Comparison of ENCODE assay signal across 16 cellular contexts in the genomic region with DNA sequence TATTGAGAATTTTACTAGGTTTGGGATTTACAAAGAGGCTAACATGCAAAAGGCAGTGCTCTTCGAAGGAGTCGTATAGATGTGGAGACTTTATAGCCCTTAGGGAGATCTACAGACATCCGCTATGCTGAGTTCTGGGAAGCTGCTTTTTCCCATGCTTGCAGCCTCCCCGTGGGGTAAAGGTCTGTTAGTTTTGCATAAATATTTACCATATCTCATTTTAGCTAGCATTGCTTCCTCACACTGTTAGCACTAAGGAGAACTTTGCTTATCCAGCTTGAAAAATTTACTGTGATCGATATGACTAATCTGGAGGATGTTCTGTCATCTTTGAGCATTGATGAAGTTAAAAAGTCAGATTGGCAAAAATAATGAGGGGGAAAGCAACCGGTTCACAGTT. TPM values are rescaled to one million over a fixed set of nuclear protein-coding genes. Genes with fewer than 3 reads are reported as not detected.
DNase-seq lines count a peak whose midpoint lies in the region; ATAC-seq and TF ChIP-seq lines count a peak whose summit lies in the region.
"Had no signal": no experiment of that assay in that cellular context is flagged by ENCODE, and none has a peak within 500 bp of the region (broad histone marks: within the 10 kb centered on the region; RNA-seq: fewer than 3 reads in every experiment).

No MANE protein-coding gene starts in this region.

- peaks cover 2% of the 10 kb centered on the region for H3K36me3 Mint-ChIP-seq in MCF 10A (ENCODE audit: insufficient read depth, unreplicated experiment)

- CTCF ChIA-PET in MCF 10A (lab: Yijun Ruan, JAX) = no interaction called here

- no peak overlapping the region for H3K4me2 ChIP-seq in mesenchymal stem cell (ENCODE audit: low read length, poor library complexity, severe bottlenecking)

- no peak overlapping the region for H3K4me3 Mint-ChIP-seq in MCF 10A (ENCODE audit: unreplicated experiment)
- H3K4me3 Mint-ChIP-seq: CD4-positive, alpha-beta memory T cell had no signal

- no peak overlapping the region for H3K9ac ChIP-seq in mesenchymal stem cell (ENCODE audit: low read length)

- H2BK15ac ChIP-seq in mesenchymal stem cell (ENCODE audit: low read depth, poor library complexity, severe bottlenecking) = no peak overlapping the region

- H3K27me3 ChIP-seq in left ventricle myocardium inferior (ENCODE audit: low read depth) = no peaks in the 10 kb centered on the region
- H3K27me3 ChIP-seq in right atrium auricular region = no peaks in the 10 kb centered on the region
- no peaks in the 10 kb centered on the region for H3K27me3 ChIP-seq in mesenchymal stem cell (ENCODE audit: control insufficient read depth in 1 of 2, insufficient read depth in 1 of 2, low read length in 2 of 2)
- no peaks in the 10 kb centered on the region for H3K27me3 ChIP-seq in aorta (ENCODE audit: control insufficient read depth in 1 of 2, insufficient read depth in 2 of 2, low read length in 1 of 2)
- H3K27me3 ChIP-seq: BE2C had no signal

- H3K36me3 ChIP-seq in left ventricle myocardium inferior (no peaks in the 10 kb centered on the region), right atrium auricular region (no peaks in the 10 kb centered on the region), mesenchymal stem cell (ENCODE audit: control insufficient read depth in 1 of 2, insufficient read depth in 2 of 2, low read depth in 1 of 2, low read length in 2 of 2) (peaks cover 0 to 2% of the 10 kb centered on the region in 2 experiments), aorta (ENCODE audit: control insufficient read depth in 1 of 2, insufficient read depth in 2 of 2, low read length in 1 of 2) (no peaks in the 10 kb centered on the region)
- H3K36me3 ChIP-seq: BE2C had no signal

- no peak for ATAC-seq in sciatic nerve
- no peak for ATAC-seq in aorta (ENCODE audit: low FRiP score)

- H3K27ac Mint-ChIP-seq in MCF 10A (ENCODE audit: low read depth, unreplicated experiment) = no peak overlapping the region
- H3K27ac Mint-ChIP-seq: CD4-positive, alpha-beta memory T cell had no signal

- H2AFZ ChIP-seq in mesenchymal stem cell (ENCODE audit: low read depth, low read length) = no peak overlapping the region

- H2AK5ac ChIP-seq in mesenchymal stem cell (ENCODE audit: low read length, severe bottlenecking) = no peak overlapping the region

- H2BK12ac ChIP-seq in mesenchymal stem cell (ENCODE audit: low read length in 2 of 2) = no peak overlapping the region

- H3K18ac ChIP-seq in mesenchymal stem cell (ENCODE audit: low read depth in 1 of 2, low read length in 2 of 2) = no peak overlapping the region

- H3K23ac ChIP-seq in mesenchymal stem cell (ENCODE audit: low read length in 2 of 2) = no peak overlapping the region

- H3K4me3 ChIP-seq in left ventricle myocardium inferior = no peak overlapping the region
- no peak overlapping the region for H3K4me3 ChIP-seq in right atrium auricular region
- no peak overlapping the region for H3K4me3 ChIP-seq in mesenchymal stem cell (ENCODE audit: insufficient read depth in 1 of 2, low read depth in 1 of 2, low read length in 2 of 2)
- H3K4me3 ChIP-seq in aorta (ENCODE audit: low read length in 2 of 2) = no peak overlapping the region

- POLR2A ChIA-PET in MCF 10A (lab: Yijun Ruan, JAX) = no interaction called here

- no peaks in the 10 kb centered on the region for H3K9me3 Mint-ChIP-seq in MCF 10A (ENCODE audit: unreplicated experiment)
- H3K9me3 Mint-ChIP-seq: CD4-positive, alpha-beta memory T cell had no signal

- no peak overlapping the region for H4K8ac ChIP-seq in mesenchymal stem cell (ENCODE audit: low read length)

- no peak overlapping the region for H3K14ac ChIP-seq in mesenchymal stem cell (ENCODE audit: low read length in 2 of 2)

- no peak overlapping the region for H2BK120ac ChIP-seq in mesenchymal stem cell (ENCODE audit: low read depth, low read length)

- H4K91ac ChIP-seq in mesenchymal stem cell (ENCODE audit: low read length) = no peak overlapping the region

- DNase-seq in left ventricle myocardium inferior (no peak), right atrium auricular region (ENCODE audit: low spot score) (no peak), fibroblast of peridontal ligament (ENCODE audit: extremely low read depth) (peak; percentile 58), mesenchymal stem cell (peak; percentile 83), MCF 10A (ENCODE audit: unreplicated experiment) (no peak), NCI-H146 treated with DMSO at 0.1 percent for 48 hours (lab: John Stamatoyannopoulos, UW; ENCODE audit: unreplicated experiment) (no peak), sciatic nerve (ENCODE audit: low spot score) (no peak), aorta (no peak)
- DNase-seq: BE2C; CD4-positive, alpha-beta memory T cell; DMS79; HCEC 1CT; NCI-H1105 treated with DMSO at 0.1 percent for 48 hours; NCI-H187 treated with DMSO at 0.1 percent for 48 hours; NCI-H345 had no signal

- WGBS in mesenchymal stem cell = 43% methylated on average over 4 of the region's 6 CpGs
- WGBS in aorta, 2 donors = 76 to 79% methylated on average over 6 of the region's 6 CpGs

- no peak overlapping the region for H3K4ac ChIP-seq in mesenchymal stem cell (ENCODE audit: low read depth in 1 of 2, low read length in 2 of 2)

- H3K27ac ChIP-seq in left ventricle myocardium inferior (replicated peaks) = peak overlapping the region; percentile 28
- H3K27ac ChIP-seq in right atrium auricular region = no peak overlapping the region
- H3K27ac ChIP-seq in mesenchymal stem cell (ENCODE audit: low read length, poor library complexity, severe bottlenecking) = no peak overlapping the region
- no peak overlapping the region for H3K27ac ChIP-seq in aorta (ENCODE audit: low read depth in 1 of 2, low read length in 2 of 2)
- H3K27ac ChIP-seq: 22Rv1 had no signal

- H3K9me3 ChIP-seq in left ventricle myocardium inferior (replicated peaks) (no peaks in the 10 kb centered on the region), right atrium auricular region (no peaks in the 10 kb centered on the region), mesenchymal stem cell (ENCODE audit: control insufficient read depth, low read length) (no peaks in the 10 kb centered on the region), aorta (ENCODE audit: control insufficient read depth, low read length) (no peaks in the 10 kb centered on the region)
- H3K9me3 ChIP-seq: BE2C had no signal

- peaks cover 6% of the 10 kb centered on the region for H3K4me1 Mint-ChIP-seq in MCF 10A (ENCODE audit: insufficient read depth, unreplicated experiment)

- intact Hi-C loops in left ventricle myocardium inferior (cut with micrococcal nuclease) = no loop called here
- intact Hi-C loops in MCF 10A (cut with micrococcal nuclease) = no loop called here
- intact Hi-C loops in sciatic nerve (cut with DNase I) = no loop called here
- intact Hi-C loops in aorta (cut with DNase I) = no loop called here

- H3K79me1 ChIP-seq in mesenchymal stem cell (replicated peaks; ENCODE audit: low read length, poor library complexity, severe bottlenecking) = no peaks in the 10 kb centered on the region

- no peaks in the 10 kb centered on the region for H3K27me3 Mint-ChIP-seq in MCF 10A (ENCODE audit: insufficient read depth, unreplicated experiment)

- peaks cover 94% of the 10 kb centered on the region for H3K4me1 ChIP-seq in left ventricle myocardium inferior
- peaks cover 0 to 29% of the 10 kb centered on the region in 2 donors for H3K4me1 ChIP-seq in right atrium auricular region
- peaks cover 10% of the 10 kb centered on the region for H3K4me1 ChIP-seq in mesenchymal stem cell (ENCODE audit: control insufficient read depth, insufficient read depth, low read depth, low read length)
- peaks cover 1 to 4% of the 10 kb centered on the region in 2 donors for H3K4me1 ChIP-seq in aorta (ENCODE audit: control insufficient read depth in 1 of 2, insufficient read depth in 2 of 2, low read length in 2 of 2)
- H3K4me1 ChIP-seq: BE2C had no signal

- H2BK5ac ChIP-seq in mesenchymal stem cell (ENCODE audit: low read depth, low read length, poor library complexity, severe bottlenecking) = no peak overlapping the region

- TF ChIP-seq CTCF in left ventricle myocardium inferior (IDR thresholded peaks at IDR 0.05; ENCODE audit: borderline replicate concordance) (no peak), right atrium auricular region (IDR thresholded peaks at IDR 0.05) (no peak), MCF 10A (IDR thresholded peaks at IDR 0.05; ENCODE audit: unreplicated experiment) (no peak)

- BruUV-seq in MCF 10A (replicated peaks; lab: Mats Ljungman, UMichigan) = no TSS peak

RNA-seq across cellular contexts. Expression of a gene that starts 18.6 kb away (rescaled TPM):
- 92.9 TPM for total RNA-seq in left ventricle myocardium inferior
- total RNA-seq in right atrium auricular region = 10 to 100 TPM; 84.0 to 87.2 TPM
- polyA plus RNA-seq in mesenchymal stem cell (2013, experiment 1 of 2) = 45.2 TPM
- polyA plus RNA-seq in mesenchymal stem cell (2013, experiment 2 of 2) = 44.4 TPM
- total RNA-seq in MCF 10A (2022) = 61.2 and 62.8 TPM in 2 replicates
- total RNA-seq in sciatic nerve = 145 TPM
- 100 to 1,000 TPM; 126 to 143 TPM for total RNA-seq in aorta
- 10 to 100 TPM; 21.7 to 25.8 TPM for polyA plus RNA-seq in aorta

RNA-seq across cellular contexts. Expression of a gene that starts 29.7 kb away (rescaled TPM):
- 9.7 TPM for total RNA-seq in left ventricle myocardium inferior
- total RNA-seq in right atrium auricular region = 10 to 100 TPM; 11.3 to 18.7 TPM
- polyA plus RNA-seq in mesenchymal stem cell (2013, experiment 1 of 2) = 8.5 TPM
- polyA plus RNA-seq in mesenchymal stem cell (2013, experiment 2 of 2) = 7.9 TPM
- total RNA-seq in MCF 10A (2022) = 9.6 and 13.0 TPM in 2 replicates
- 13.1 TPM for total RNA-seq in sciatic nerve
- total RNA-seq in aorta = 10 to 100 TPM in 1 of 2 donors, 1 to 10 TPM in 1; 7.9 to 10.5 TPM
- 1 to 10 TPM; 2.3 to 6.1 TPM for polyA plus RNA-seq in aorta

Comparison
In these comparisons a context has a peak if more than half of its experiments do, and no peak if none do; other contexts are left out.
1. DNase-seq: peak in fibroblast of peridontal ligament (single experiment) and mesenchymal stem cell (single experiment); none in left ventricle myocardium inferior (single experiment), right atrium auricular region (single experiment), MCF 10A (single experiment), NCI-H146 treated with DMSO at 0.1 percent for 48 hours (single experiment), sciatic nerve (single experiment) and aorta (0 of 2).